8 cellular contexts compared by ENCODE assay signal in the genomic region with DNA sequence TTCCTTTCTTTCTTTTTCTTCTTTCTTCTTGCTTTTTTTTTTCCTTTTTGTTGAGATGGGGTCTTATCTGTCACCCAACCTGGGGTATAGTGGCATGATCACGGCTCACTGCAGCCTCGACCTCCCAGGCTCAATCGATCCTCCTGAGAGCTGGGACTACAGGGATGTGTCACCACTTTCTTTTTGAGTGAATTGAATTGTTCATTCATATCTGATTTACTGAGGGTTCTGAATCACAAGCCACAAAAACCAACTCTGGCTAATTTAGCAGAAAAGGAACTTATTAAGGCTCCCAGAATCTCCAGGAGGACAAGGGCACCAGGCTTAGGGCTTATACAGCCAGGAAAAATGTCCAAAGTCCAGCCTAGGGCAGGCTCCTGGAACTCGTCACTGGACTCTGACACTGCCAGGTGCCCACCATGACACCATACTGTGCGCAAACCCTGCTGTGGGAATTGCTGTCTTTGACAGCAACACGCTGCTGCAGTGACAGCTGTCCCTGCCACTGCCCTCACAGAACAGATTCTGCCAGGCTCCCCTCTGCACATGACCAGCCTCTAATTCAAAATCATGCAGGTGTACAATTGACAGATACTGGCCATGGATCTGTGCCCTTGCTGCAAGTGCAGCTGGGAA. TPM values are rescaled to one million over a fixed set of nuclear protein-coding genes. Genes with fewer than 3 reads are reported as not detected.
A peak's percentile ranks its signal among the peaks of the same experiment; 100 is the strongest.
DNase-seq lines count a peak whose midpoint lies in the region; ATAC-seq and TF ChIP-seq lines count a peak whose summit lies in the region.

No MANE protein-coding gene starts in this region.

- WGBS in H9 (ENCODE audit: extremely low coverage, insufficient read length, low lambda C conversion rate) = no CpG with 5 or more reads among the region's 6 CpGs

- no peaks in the 10 kb centered on the region for H3K4me1 ChIP-seq in foreskin keratinocyte
- H3K4me1 ChIP-seq in H9 (ENCODE audit: insufficient read depth, low read length) = no peaks in the 10 kb centered on the region

- H3K27ac ChIP-seq in foreskin keratinocyte (no peak overlapping the region), H9 (ENCODE audit: insufficient read length, low read depth, low read length) (no peak overlapping the region)

- no peak overlapping the region for H4K5ac ChIP-seq in H9 (ENCODE audit: insufficient read length, low read depth, low read length)

- H4K91ac ChIP-seq in H9 (ENCODE audit: insufficient read length, low read depth, low read length) = no peak overlapping the region

- ATAC-seq in GM18858 (IDR thresholded peaks at IDR 0.05; ENCODE audit: unreplicated experiment) (peak; percentile 80), GM21825 (IDR thresholded peaks at IDR 0.05; ENCODE audit: unreplicated experiment) (peak; percentile 65), foreskin keratinocyte (peak; percentile 38)

- no peak overlapping the region for H3K4ac ChIP-seq in H9 (ENCODE audit: low read depth, low read length)

- H3K27me3 ChIP-seq in foreskin keratinocyte (peaks cover 13% of the 10 kb centered on the region), H9 (ENCODE audit: insufficient read depth, low read length) (no peaks in the 10 kb centered on the region)

- no peak overlapping the region for H3K4me3 ChIP-seq in NB4 (ENCODE audit: low read depth, low read length)

- no peak overlapping the region for H2BK5ac ChIP-seq in H9 (ENCODE audit: insufficient read length, low read length)

- H3T11ph ChIP-seq in H9 (ENCODE audit: low read length) = no peak overlapping the region

- H4K8ac ChIP-seq in H9 (replicated peaks; ENCODE audit: insufficient read length, low read depth, low read length) = no peak overlapping the region

- H3K27me3 Mint-ChIP-seq in endothelial cell (ENCODE audit: unreplicated experiment) (peaks cover 13% of the 10 kb centered on the region), H9 (ENCODE audit: low read depth) (no peaks in the 10 kb centered on the region; the same call in 1 of the 2 replicates)

- H2BK120ac ChIP-seq in H9 (ENCODE audit: low read depth, low read length, poor library complexity, severe bottlenecking) = no peak overlapping the region

- no peak overlapping the region for H3K9ac ChIP-seq in H9 (ENCODE audit: extremely low read depth, insufficient read length, low read length)

- no peaks in the 10 kb centered on the region for H3K79me2 ChIP-seq in H9 (ENCODE audit: insufficient read depth, low read length)

- no peak for TF ChIP-seq POLR2A in NB4 (IDR thresholded peaks at IDR 0.05; ENCODE audit: extremely low read depth, insufficient read length)

- no peaks in the 10 kb centered on the region for H3K23me2 ChIP-seq in H9 (ENCODE audit: insufficient read length, low read depth, low read length, poor library complexity, severe bottlenecking)

- H2BK20ac ChIP-seq in H9 (ENCODE audit: low read depth, low read length, poor library complexity, severe bottlenecking) = no peak overlapping the region

- H3K79me1 ChIP-seq in H9 (ENCODE audit: insufficient read depth, low read depth, low read length, poor library complexity, severe bottlenecking) = no peaks in the 10 kb centered on the region

- H3K4me1 Mint-ChIP-seq in endothelial cell (ENCODE audit: unreplicated experiment) (peaks cover 20% of the 10 kb centered on the region), H9 (no peaks in the 10 kb centered on the region)

- H3K27ac Mint-ChIP-seq in endothelial cell (ENCODE audit: unreplicated experiment) (no peak overlapping the region), H9 (no peak overlapping the region; a peak in 2 of 7 replicates)

- no peak overlapping the region for H3K18ac ChIP-seq in H9 (ENCODE audit: insufficient read length, low read depth, low read length)

- DNase-seq in NB4 (ENCODE audit: low read depth) = peak; percentile 61
- DNase-seq in foreskin keratinocyte = peak in 1 of 2 donors; percentile 24
- no peak for DNase-seq in activated effector memory CD4-positive, alpha-beta T cell treated with Interleukin-2 at 50 U/mL for 16 hours
- DNase-seq in NCI-H774 (lab: John Stamatoyannopoulos, UW) = no peak
- DNase-seq in endothelial cell (ENCODE audit: low spot score) = no peak
- DNase-seq in H9 = no peak

- no peak for TF ChIP-seq CTCF in NB4 (IDR thresholded peaks at IDR 0.05; ENCODE audit: low read depth, low read length)
- no peak for TF ChIP-seq CTCF in foreskin keratinocyte (conservative IDR thresholded peaks at IDR 0.05)
- no peak for TF ChIP-seq CTCF in endothelial cell (IDR thresholded peaks at IDR 0.05; ENCODE audit: unreplicated experiment)
- no peak for TF ChIP-seq CTCF in H9 (conservative IDR thresholded peaks at IDR 0.05)

- H4K20me1 ChIP-seq in H9 (ENCODE audit: control insufficient read depth, insufficient read depth, insufficient read length) = no peaks in the 10 kb centered on the region

- H2BK12ac ChIP-seq in H9 (ENCODE audit: insufficient read length, low read depth, low read length) = no peak overlapping the region

- no peak overlapping the region for H3K56ac ChIP-seq in H9 (ENCODE audit: insufficient read length, low read depth, low read length)

- H3K14ac ChIP-seq in H9 (ENCODE audit: insufficient read depth, low read length) = no peak overlapping the region

- H3K4me3 Mint-ChIP-seq in endothelial cell (ENCODE audit: unreplicated experiment) (no peak overlapping the region), H9 (no peak overlapping the region)

- H3K9me3 ChIP-seq in H9 (ENCODE audit: control insufficient read depth, low read depth, low read length) = no peaks in the 10 kb centered on the region

- H3K23ac ChIP-seq in H9 (ENCODE audit: insufficient read length, low read depth, low read length) = no peak overlapping the region

- no peak overlapping the region for H2AK5ac ChIP-seq in H9 (ENCODE audit: insufficient read length, low read length)

- H3K36me3 Mint-ChIP-seq in endothelial cell (ENCODE audit: low read depth, unreplicated experiment) = peaks cover 10% of the 10 kb centered on the region
- no peaks in the 10 kb centered on the region for H3K36me3 Mint-ChIP-seq in H9 (ENCODE audit: insufficient read depth in 1 of 3, low read depth in 3 of 3)

- no peak overlapping the region for H3K4me2 ChIP-seq in H9 (ENCODE audit: insufficient read depth, insufficient read length, low read length)

- H3K9me3 Mint-ChIP-seq in endothelial cell (ENCODE audit: unreplicated experiment) = no peaks in the 10 kb centered on the region
- H3K9me3 Mint-ChIP-seq in H9 = no peaks in the 10 kb centered on the region

- no peak overlapping the region for H2AFZ ChIP-seq in H9 (ENCODE audit: low read length)

- no peak overlapping the region for H2BK15ac ChIP-seq in H9 (ENCODE audit: low read depth, low read length)

RNA-seq across cellular contexts. Expression of a gene that starts 42.9 kb away (rescaled TPM):
- total RNA-seq in foreskin keratinocyte (0.61 and 0.63 TPM in 2 replicates), endothelial cell (ENCODE audit: unreplicated experiment) (0.90 TPM), H9 (2021) (0.64 and 1.5 TPM in 2 replicates)
- 0.16 and 0.36 TPM in 2 replicates for polyA plus RNA-seq in foreskin keratinocyte
